Comparison of ENCODE assay signal across 17 cellular contexts in genomic region chr16:24577167-24577566, GRCh38. TPM values are rescaled to one million over a fixed set of nuclear protein-coding genes. Genes with fewer than 3 reads are reported as not detected.
A peak's percentile ranks its signal among the peaks of the same experiment; 100 is the strongest.
DNase-seq lines count a peak whose midpoint lies in the region; ATAC-seq and TF ChIP-seq lines count a peak whose summit lies in the region.
"Had no signal": no experiment of that assay in that cellular context is flagged by ENCODE, and none has a peak within 500 bp of the region (broad histone marks: within the 10 kb centered on the region; RNA-seq: fewer than 3 reads in every experiment).

No MANE protein-coding gene starts in this region.

- H3K9me3 ChIP-seq in AG04450 (ENCODE audit: control insufficient read depth, insufficient read depth, low read length) (peaks cover 10% of the 10 kb centered on the region; the same call in 1 of the 2 replicates), Karpas-422 (ENCODE audit: low read length) (no peaks in the 10 kb centered on the region), right atrium auricular region (no peaks in the 10 kb centered on the region), stomach (peaks cover 0 to 12% (median 0%) of the 10 kb centered on the region in 4 donors)
- H3K9me3 ChIP-seq: BE2C, MG63 had no signal

- DNase-seq in AG04450 (ENCODE audit: low read depth, low spot score) (no peak), Karpas-422 (peak; percentile 19), cardiac fibroblast (ENCODE audit: low read depth in 2 of 2) (peak; percentile 52 to 59), fibroblast of the aortic adventitia (ENCODE audit: low read depth) (peak; percentile 38), right atrium auricular region (ENCODE audit: low spot score) (no peak), stomach (no peak), T-helper 9 cell (no peak)
- DNase-seq: BE2C; CD4-positive, alpha-beta T cell; MG63; NCI-H1092; NCI-H524 treated with DMSO at 0.1 percent for 48 hours had no signal

- intact Hi-C loops in stomach (cut with DNase I; ENCODE audit: low total_unique reads) = no loop called here

- POLR2A ChIA-PET in AG04450 (lab: Yijun Ruan, JAX) = no interaction called here

- H3K27ac ChIP-seq in AG04450 (ENCODE audit: low read depth, low read length) = peak overlapping the region; percentile 21
- no peak overlapping the region for H3K27ac ChIP-seq in Karpas-422 (ENCODE audit: low read length)
- H3K27ac ChIP-seq in right atrium auricular region = no peak overlapping the region
- H3K27ac ChIP-seq in stomach = no peak overlapping the region
- H3K27ac ChIP-seq: 22Rv1, SK-N-MC had no signal

- no peaks in the 10 kb centered on the region for H3K79me2 ChIP-seq in Karpas-422 (ENCODE audit: low read length)

- H3K9me2 ChIP-seq in Karpas-422 (replicated peaks; ENCODE audit: insufficient read depth, low read length) = no peaks in the 10 kb centered on the region

- CTCF ChIA-PET in AG04450 (lab: Charles Lee) = interaction anchor here (0.9 to 1.1 kb wide), 2 partner anchors 9 to 42 kb away, joined by 3 read pairs; no protein-coding TSS in a partner anchor

- no peak overlapping the region for H2AFZ ChIP-seq in Karpas-422 (ENCODE audit: low read length)

- H3K36me3 ChIP-seq in Karpas-422 (ENCODE audit: insufficient read depth, low read length) (peaks cover 11% of the 10 kb centered on the region), right atrium auricular region (peaks cover 6% of the 10 kb centered on the region), stomach (peaks cover 0 to 1% (median 0%) of the 10 kb centered on the region in 4 donors)

- H3K4me3 ChIP-seq in AG04450 (ENCODE audit: low read depth, low read length) (no peak overlapping the region), Karpas-422 (ENCODE audit: low read length) (no peak overlapping the region), cardiac fibroblast (replicated peaks in 1 of 2; ENCODE audit: low read depth in 2 of 2, low read length in 2 of 2) (no peak overlapping the region), fibroblast of the aortic adventitia (ENCODE audit: low read depth, low read length) (no peak overlapping the region), right atrium auricular region (no peak overlapping the region), stomach (no peak overlapping the region)
- H3K4me3 ChIP-seq: MG63, SK-N-MC had no signal

- no peak overlapping the region for H3K9ac ChIP-seq in Karpas-422 (ENCODE audit: low read length)

- TF ChIP-seq EP300 in stomach (IDR thresholded peaks at IDR 0.05) = no peak

- H3K27me3 ChIP-seq in AG04450 (ENCODE audit: control insufficient read depth, insufficient read depth, low read length) (no peaks in the 10 kb centered on the region), Karpas-422 (ENCODE audit: low read length) (no peaks in the 10 kb centered on the region), right atrium auricular region (no peaks in the 10 kb centered on the region), stomach (no peaks in the 10 kb centered on the region)
- H3K27me3 ChIP-seq: BE2C, MG63 had no signal

- no peaks in the 10 kb centered on the region for H4K20me1 ChIP-seq in Karpas-422 (ENCODE audit: insufficient read depth, low read depth, low read length)

- ATAC-seq in HG02798 (IDR thresholded peaks at IDR 0.05; ENCODE audit: poor library complexity, unreplicated experiment) = no peak
- ATAC-seq: HCT116, Right ventricle myocardium inferior had no signal

- H3K4me1 ChIP-seq in Karpas-422 (ENCODE audit: low read length) (no peaks in the 10 kb centered on the region), right atrium auricular region (no peaks in the 10 kb centered on the region), stomach (no peaks in the 10 kb centered on the region)
- H3K4me1 ChIP-seq: BE2C had no signal

- WGBS in stomach, 5 donors = 87 to 90% (median 89%) methylated on average over 11 of the region's 11 CpGs

- no peak for TF ChIP-seq POLR2A in stomach (IDR thresholded peaks at IDR 0.05)

- no peak for TF ChIP-seq CTCF in AG04450 (IDR thresholded peaks at IDR 0.05; ENCODE audit: low read depth, low read length)
- TF ChIP-seq CTCF in cardiac fibroblast (IDR thresholded peaks at IDR 0.05; ENCODE audit: low read depth, low read length) = no peak
- TF ChIP-seq CTCF in fibroblast of the aortic adventitia (IDR thresholded peaks at IDR 0.05; ENCODE audit: insufficient read depth, low read length) = no peak
- TF ChIP-seq CTCF in right atrium auricular region (IDR thresholded peaks at IDR 0.05) = no peak
- TF ChIP-seq CTCF in stomach (IDR thresholded peaks at IDR 0.05) = no peak

- no peak overlapping the region for H3K4me2 ChIP-seq in Karpas-422 (ENCODE audit: low read depth, low read length, poor library complexity, severe bottlenecking)

RNA-seq across cellular contexts. Expression of gene RBBP6, which starts 37.8 kb away (rescaled TPM):
- polyA plus RNA-seq in AG04450 (2011; rRNA removed) (32.4 and 41.7 TPM in 2 replicates), stomach (10 to 100 TPM in 2 of 3 donors, 1 to 10 TPM in 1; 9.0 to 33.8 (median 29.8) TPM)
- polyA minus RNA-seq in AG04450 (2011; rRNA and poly(A)+ RNA removed) = 31.9 and 55.8 TPM in 2 replicates
- total RNA-seq in Karpas-422 (2014; rRNA removed; shearing (Covaris generic); ENCODE audit: low replicate concordance) = 25.7 and 45.5 TPM in 2 replicates
- total RNA-seq in fibroblast of the aortic adventitia (ENCODE audit: low replicate concordance) (30.7 and 37.6 TPM in 2 replicates), right atrium auricular region (10 to 100 TPM; 18.7 to 25.8 TPM), stomach (100 to 1,000 TPM in 1 of 5 donors, 10 to 100 TPM in 4; 23.3 to 130 (median 46.1) TPM)

Comparison
In these comparisons a context has a peak if more than half of its experiments do, and no peak if none do; other contexts are left out.
1. DNase-seq: peak in Karpas-422 (single experiment), cardiac fibroblast (2 of 2) and fibroblast of the aortic adventitia (single experiment); none in AG04450 (single experiment), right atrium auricular region (single experiment), stomach (single experiment) and T-helper 9 cell (single experiment).